ENCODE assay signal across 40 cellular contexts in the genomic region with DNA sequence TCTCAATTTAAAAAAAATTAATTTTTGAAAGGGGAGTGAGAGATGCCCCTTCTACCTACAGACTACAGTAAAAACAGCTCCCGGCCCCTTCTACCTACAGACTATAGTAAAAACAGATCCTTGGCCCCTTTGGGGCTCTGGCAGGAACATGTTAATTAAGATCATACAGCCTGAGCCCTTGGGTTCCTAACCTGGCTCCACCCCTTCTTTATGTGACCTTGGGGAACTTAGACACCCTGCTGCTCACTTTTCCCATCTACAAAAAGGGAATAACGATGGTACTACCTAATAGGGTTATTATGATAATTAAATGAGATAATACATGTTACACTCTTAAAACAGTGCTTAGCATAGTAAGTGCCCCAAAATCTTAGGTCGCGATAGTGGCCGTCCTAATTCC.
"Had no signal": no experiment of that assay in that cellular context is flagged by ENCODE, and none has a peak within 500 bp of the region (broad histone marks: within the 10 kb centered on the region; RNA-seq: fewer than 3 reads in every experiment).

No MANE protein-coding gene starts in this region.

- H3K9me3 Mint-ChIP-seq: activated naive CD4-positive, alpha-beta T cell treated with anti-CD3 and anti-CD28 coated beads for 36 hours; activated naive CD4-positive, alpha-beta T cell treated with anti-CD3 and anti-CD28 coated beads, Interleukin-2, amount 10 ng/mL, durations not matched to agents 7 days and 5 days; activated naive CD4-positive, alpha-beta T cell treated with anti-CD3 and anti-CD28 coated beads, Interleukin-2, amount 50 U/mL, for 24 hours; activated naive CD4-positive, alpha-beta T cell treated with anti-CD3 and anti-CD28 coated beads, Interleukin-2, amount 50 U/mL, for 72 hours; activated naive CD8-positive, alpha-beta T cell treated with anti-CD3 and anti-CD28 coated beads for 36 hours; activated naive CD8-positive, alpha-beta T cell treated with anti-CD3 and anti-CD28 coated beads, Interleukin-2, amount 10 ng/mL, durations not matched to agents 7 days and 5 days; activated naive CD8-positive, alpha-beta T cell treated with anti-CD3 and anti-CD28 coated beads, Interleukin-2, amount 50 U/mL, for 24 hours; activated T-cell treated with anti-CD3 and anti-CD28 coated beads, Interleukin-2, amount 50 U/mL, for 24 hours; activated T-cell treated with anti-CD3 and anti-CD28 coated beads, Interleukin-2, amount 50 U/mL, for 4 hours; activated T-cell treated with anti-CD3 and anti-CD28 coated beads, Interleukin-2, amount 50 U/mL, for 72 hours; activated T-helper 1 cell treated with anti-CD3 and anti-CD28 coated beads, Interleukin-12 subunit alpha, Interleukin-12 subunit beta, Interleukin-2, Interleukin-4 antibody, amounts not matched to agents 30 ng/mL and 10 ng/mL and 1 ng/mL, durations not matched to agents 14 hours and 24 hours and 36 hours; activated T-helper 17 cell treated with anti-CD3 and anti-CD28 coated beads, Interleukin-2, amount 50 U/mL, for 72 hours; activated T-helper 2 cell treated with anti-CD3 and anti-CD28 coated beads, Interferon-gamma antibody, Interleukin-2, Interleukin-4, amounts not matched to agents 10 μg/mL and 5 μg/mL and 100 μg/mL, durations not matched to agents 14 hours and 24 hours and 36 hours; central memory CD8-positive, alpha-beta T cell had no signal

- H3K4me3 Mint-ChIP-seq: activated naive CD4-positive, alpha-beta T cell treated with anti-CD3 and anti-CD28 coated beads for 36 hours; activated naive CD4-positive, alpha-beta T cell treated with anti-CD3 and anti-CD28 coated beads, Interleukin-2, amount 10 ng/mL, durations not matched to agents 7 days and 5 days; activated naive CD4-positive, alpha-beta T cell treated with anti-CD3 and anti-CD28 coated beads, Interleukin-2, amount 50 U/mL, for 24 hours; activated naive CD8-positive, alpha-beta T cell; activated naive CD8-positive, alpha-beta T cell treated with anti-CD3 and anti-CD28 coated beads for 36 hours; activated naive CD8-positive, alpha-beta T cell treated with anti-CD3 and anti-CD28 coated beads, Interleukin-2, amount 10 ng/mL, durations not matched to agents 7 days and 5 days; activated naive CD8-positive, alpha-beta T cell treated with anti-CD3 and anti-CD28 coated beads, Interleukin-2, amount 50 U/mL, for 24 hours; activated T-cell treated with anti-CD3 and anti-CD28 coated beads, Interleukin-2, amount 50 U/mL, for 24 hours; activated T-cell treated with anti-CD3 and anti-CD28 coated beads, Interleukin-2, amount 50 U/mL, for 4 hours; activated T-cell treated with anti-CD3 and anti-CD28 coated beads, Interleukin-2, amount 50 U/mL, for 72 hours; activated T-helper 1 cell treated with anti-CD3 and anti-CD28 coated beads, Interleukin-12 subunit alpha, Interleukin-12 subunit beta, Interleukin-2, Interleukin-4 antibody, amounts not matched to agents 30 ng/mL and 10 ng/mL and 1 ng/mL, durations not matched to agents 14 hours and 24 hours and 36 hours; activated T-helper 17 cell treated with anti-CD3 and anti-CD28 coated beads, Interleukin-2, amount 50 U/mL, for 72 hours; brain; central memory CD8-positive, alpha-beta T cell had no signal

- ATAC-seq: activated naive CD4-positive, alpha-beta T cell treated with anti-CD3 and anti-CD28 coated beads, Interleukin-2, amount 50 U/mL, for 72 hours; activated naive CD8-positive, alpha-beta T cell treated with anti-CD3 and anti-CD28 coated beads, Interleukin-2, amount 50 U/mL, for 24 hours; activated T-cell treated with anti-CD3 and anti-CD28 coated beads, Interleukin-2, amount 50 U/mL, for 4 hours; activated T-cell treated with anti-CD3 and anti-CD28 coated beads, Interleukin-2, amount 50 U/mL, for 72 hours; activated T-helper 17 cell treated with anti-CD3 and anti-CD28 coated beads, Interleukin-2, amount 50 U/mL, for 72 hours; body of pancreas had no signal

- H3K27ac ChIP-seq: adrenal gland, ascending aorta, body of pancreas, brain microvascular endothelial cell, breast epithelium, cardiac muscle cell had no signal

- H3K4me1 Mint-ChIP-seq: activated naive CD4-positive, alpha-beta T cell treated with anti-CD3 and anti-CD28 coated beads, Interleukin-2, amount 10 ng/mL, durations not matched to agents 7 days and 5 days; activated naive CD4-positive, alpha-beta T cell treated with anti-CD3 and anti-CD28 coated beads, Interleukin-2, amount 50 U/mL, for 24 hours; activated naive CD8-positive, alpha-beta T cell treated with anti-CD3 and anti-CD28 coated beads for 36 hours; activated naive CD8-positive, alpha-beta T cell treated with anti-CD3 and anti-CD28 coated beads, Interleukin-2, amount 10 ng/mL, durations not matched to agents 7 days and 5 days; activated naive CD8-positive, alpha-beta T cell treated with anti-CD3 and anti-CD28 coated beads, Interleukin-2, amount 50 U/mL, for 24 hours; activated T-helper 17 cell treated with anti-CD3 and anti-CD28 coated beads, Interleukin-2, amount 50 U/mL, for 72 hours; central memory CD8-positive, alpha-beta T cell had no signal

- H3K36me3 Mint-ChIP-seq: activated naive CD4-positive, alpha-beta T cell treated with anti-CD3 and anti-CD28 coated beads, Interleukin-2, amount 10 ng/mL, durations not matched to agents 7 days and 5 days; activated naive CD4-positive, alpha-beta T cell treated with anti-CD3 and anti-CD28 coated beads, Interleukin-2, amount 50 U/mL, for 24 hours; activated naive CD4-positive, alpha-beta T cell treated with anti-CD3 and anti-CD28 coated beads, Interleukin-2, amount 50 U/mL, for 72 hours; activated naive CD8-positive, alpha-beta T cell; activated naive CD8-positive, alpha-beta T cell treated with anti-CD3 and anti-CD28 coated beads for 36 hours; activated naive CD8-positive, alpha-beta T cell treated with anti-CD3 and anti-CD28 coated beads, Interleukin-2, amount 10 ng/mL, durations not matched to agents 7 days and 5 days; brain had no signal

- H3K36me3 ChIP-seq: adrenal gland, ascending aorta, brain microvascular endothelial cell, breast epithelium, cardiac muscle cell had no signal

- H3K27ac Mint-ChIP-seq: activated naive CD4-positive, alpha-beta T cell treated with anti-CD3 and anti-CD28 coated beads for 36 hours; activated naive CD4-positive, alpha-beta T cell treated with anti-CD3 and anti-CD28 coated beads, Interleukin-2, amount 10 ng/mL, durations not matched to agents 7 days and 5 days; activated naive CD4-positive, alpha-beta T cell treated with anti-CD3 and anti-CD28 coated beads, Interleukin-2, amount 50 U/mL, for 24 hours; activated naive CD4-positive, alpha-beta T cell treated with anti-CD3 and anti-CD28 coated beads, Interleukin-2, amount 50 U/mL, for 72 hours; activated naive CD8-positive, alpha-beta T cell; activated naive CD8-positive, alpha-beta T cell treated with anti-CD3 and anti-CD28 coated beads for 36 hours; activated naive CD8-positive, alpha-beta T cell treated with anti-CD3 and anti-CD28 coated beads, Interleukin-2, amount 10 ng/mL, durations not matched to agents 7 days and 5 days; activated naive CD8-positive, alpha-beta T cell treated with anti-CD3 and anti-CD28 coated beads, Interleukin-2, amount 50 U/mL, for 24 hours; activated T-cell treated with anti-CD3 and anti-CD28 coated beads, Interleukin-2, amount 50 U/mL, for 24 hours; activated T-cell treated with anti-CD3 and anti-CD28 coated beads, Interleukin-2, amount 50 U/mL, for 72 hours; activated T-helper 1 cell treated with anti-CD3 and anti-CD28 coated beads, Interleukin-12 subunit alpha, Interleukin-12 subunit beta, Interleukin-2, Interleukin-4 antibody, amounts not matched to agents 30 ng/mL and 10 ng/mL and 1 ng/mL, durations not matched to agents 14 hours and 24 hours and 36 hours; activated T-helper 17 cell treated with anti-CD3 and anti-CD28 coated beads, Interleukin-2, amount 50 U/mL, for 72 hours; activated T-helper 2 cell treated with anti-CD3 and anti-CD28 coated beads, Interferon-gamma antibody, Interleukin-2, Interleukin-4, amounts not matched to agents 10 μg/mL and 5 μg/mL and 100 μg/mL, durations not matched to agents 14 hours and 24 hours and 36 hours; brain had no signal

- H3K9me3 ChIP-seq: adrenal gland, ascending aorta, body of pancreas, breast epithelium had no signal

- FAIRE-seq: astrocyte, bronchial epithelial cell had no signal

- H3K27me3 ChIP-seq: adrenal gland, ascending aorta, body of pancreas, brain microvascular endothelial cell, breast epithelium, cardiac muscle cell had no signal

- H3K27me3 Mint-ChIP-seq: activated naive CD8-positive, alpha-beta T cell; activated naive CD8-positive, alpha-beta T cell treated with anti-CD3 and anti-CD28 coated beads for 36 hours; activated T-cell treated with anti-CD3 and anti-CD28 coated beads, Interleukin-2, amount 50 U/mL, for 24 hours; activated T-helper 17 cell treated with anti-CD3 and anti-CD28 coated beads, Interleukin-2, amount 50 U/mL, for 72 hours; brain had no signal

- H3K4me3 ChIP-seq: adrenal gland, ascending aorta, body of pancreas, breast epithelium, cardiac muscle cell had no signal

- H3K4me1 ChIP-seq: adrenal gland, ascending aorta, body of pancreas, breast epithelium had no signal

- DNase-seq: activated effector memory CD4-positive, alpha-beta T cell treated with anti-CD3 and anti-CD28 coated beads, Interleukin-2, amount 50 U/mL, for 16 hours; activated effector memory CD4-positive, alpha-beta T cell treated with Interleukin-2 at 50 U/mL for 16 hours; activated gamma-delta T cell; activated gamma-delta T cell treated with Interleukin-2 at 50 U/mL for 16 hours; activated naive CD4-positive, alpha-beta T cell; activated naive CD4-positive, alpha-beta T cell treated with anti-CD3 and anti-CD28 coated beads for 36 hours; activated naive CD4-positive, alpha-beta T cell treated with anti-CD3 and anti-CD28 coated beads, Interleukin-2, amount 10 ng/mL, durations not matched to agents 7 days and 5 days; activated naive CD4-positive, alpha-beta T cell treated with anti-CD3 and anti-CD28 coated beads, Interleukin-2, amount 50 U/mL, for 16 hours; activated naive CD4-positive, alpha-beta T cell treated with Interleukin-2 at 50 U/mL for 16 hours; activated naive CD8-positive, alpha-beta T cell treated with anti-CD3 and anti-CD28 coated beads for 36 hours; activated naive CD8-positive, alpha-beta T cell treated with anti-CD3 and anti-CD28 coated beads, Interleukin-2, amount 10 ng/mL, durations not matched to agents 7 days and 5 days; activated naive CD8-positive, alpha-beta T cell treated with anti-CD3 and anti-CD28 coated beads, Interleukin-2, amount 50 U/mL, for 24 hours; activated T-cell treated with anti-CD3 and anti-CD28 coated beads, Interleukin-2, amount 50 U/mL, for 1 hour; activated T-cell treated with anti-CD3 and anti-CD28 coated beads, Interleukin-2, amount 50 U/mL, for 24 hours; activated T-cell treated with anti-CD3 and anti-CD28 coated beads, Interleukin-2, amount 50 U/mL, for 4 hours; activated T-cell treated with anti-CD3 and anti-CD28 coated beads, Interleukin-2, amount 50 U/mL, for 48 hours; activated T-cell treated with anti-CD3 and anti-CD28 coated beads, Interleukin-2, amount 50 U/mL, for 72 hours; amniotic stem cell; amygdala; anterior cingulate cortex; aorta; body of pancreas; brain microvascular endothelial cell; caudate nucleus; central memory CD4-positive, alpha-beta T cell; cerebellar nuclear complex had no signal
